ENCODE assay signal across 8 cellular contexts in the genomic region with DNA sequence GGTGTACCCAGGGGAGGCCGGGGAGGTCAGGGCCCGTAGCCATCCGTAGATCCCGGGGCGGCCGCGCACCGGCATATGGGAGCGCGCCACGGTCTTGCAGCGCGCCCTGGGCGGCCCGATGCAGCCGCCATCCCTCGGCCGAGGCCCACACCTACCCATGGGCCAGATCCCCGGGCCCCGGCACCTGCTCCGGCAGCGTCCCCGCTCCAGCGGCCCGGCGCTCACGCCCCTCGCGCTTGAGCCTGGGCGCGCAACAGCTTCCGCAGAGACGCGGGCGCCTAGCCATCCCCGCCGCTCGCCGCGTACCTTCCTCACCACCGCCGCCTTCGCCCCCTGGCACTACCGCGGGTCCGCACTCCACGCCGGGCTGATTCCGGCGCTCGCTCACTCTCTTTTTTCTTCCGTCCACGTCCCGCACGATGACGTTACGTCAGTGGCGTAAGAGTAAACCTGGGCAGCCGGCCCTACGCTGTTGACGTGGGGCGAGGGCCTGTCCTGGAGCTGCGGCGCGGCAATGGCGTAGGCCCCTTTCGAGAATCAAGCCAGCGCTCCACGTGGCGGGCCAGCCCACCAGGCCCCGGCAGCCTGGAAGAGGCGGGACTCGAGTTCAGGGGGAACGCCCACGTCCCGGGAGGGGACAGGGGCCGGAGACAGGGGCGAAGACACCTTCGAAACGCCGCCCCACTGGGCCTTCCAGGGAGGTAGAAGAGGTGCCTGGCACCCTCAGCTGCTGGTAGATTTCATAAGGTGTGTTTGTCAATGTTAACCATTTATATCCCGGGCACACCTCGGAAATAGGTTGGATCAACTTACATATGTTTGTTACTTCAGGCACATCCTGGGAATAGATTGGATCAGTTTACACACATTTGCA. TPM values are rescaled to one million over a fixed set of nuclear protein-coding genes. Genes with fewer than 3 reads are reported as not detected.
A peak's percentile ranks its signal among the peaks of the same experiment; 100 is the strongest.
DNase-seq lines count a peak whose midpoint lies in the region.

A gene (minus strand): TSS at position 421 of the 874 bp plus-strand sequence. CDS start 3,334 bp downstream, outside the sequence.

- intact Hi-C loops in activated naive CD4-positive, alpha-beta T cell treated with anti-CD3 and anti-CD28 coated beads for 36 hours (cut with micrococcal nuclease), result loop anchor here (1.0 kb wide), 2 partner anchors 38 to 95 kb away; a partner anchor contains a TSS

- CTCF ChIA-PET in activated naive CD4-positive, alpha-beta T cell treated with anti-CD3 and anti-CD28 coated beads for 36 hours (lab: Charles Lee), result interaction anchor here (2.4 kb wide), 1 partner anchor 37 kb away, joined by 8 read pairs; a partner anchor contains a TSS

- peaks cover 2% of the 10 kb centered on the region; the same call in 1 of the 2 replicates for H3K9me3 ChIP-seq in HAP-1
- peaks cover 6% of the 10 kb centered on the region; the same call in 1 of the 2 replicates for H3K9me3 ChIP-seq in MG63
- no peaks in the 10 kb centered on the region for H3K9me3 ChIP-seq in SK-N-MC (ENCODE audit: low read depth, low read length)

- H3K27ac ChIP-seq in SK-N-MC, result no peak within 1 kb of the TSS

- H3K27me3 ChIP-seq in HAP-1 (ENCODE audit: low read depth) (no peaks in the 10 kb centered on the region), MG63 (no peaks in the 10 kb centered on the region)

- H3K9me3 Mint-ChIP-seq in activated naive CD4-positive, alpha-beta T cell treated with anti-CD3 and anti-CD28 coated beads for 36 hours, result peaks cover 11% of the 10 kb centered on the region

- 0 out of 2 replicates have a peak, but pooled peaks cover 3% of the 10 kb centered on the region for H3K4me1 ChIP-seq in HAP-1

- in situ Hi-C loops in HAP-1 (cut with MboI; ENCODE audit: low sequenced_read_pairs), result no loop called here

- H3K4me1 Mint-ChIP-seq in activated naive CD4-positive, alpha-beta T cell treated with anti-CD3 and anti-CD28 coated beads for 36 hours (ENCODE audit: low read depth), result peaks cover 31% of the 10 kb centered on the region

- H3K27ac Mint-ChIP-seq in activated naive CD4-positive, alpha-beta T cell treated with anti-CD3 and anti-CD28 coated beads for 36 hours, result peak within 1 kb of the TSS; percentile 88

- peaks cover 30% of the 10 kb centered on the region for H3K36me3 Mint-ChIP-seq in activated naive CD4-positive, alpha-beta T cell treated with anti-CD3 and anti-CD28 coated beads for 36 hours (ENCODE audit: low read depth)

- H3K27me3 Mint-ChIP-seq in activated naive CD4-positive, alpha-beta T cell treated with anti-CD3 and anti-CD28 coated beads for 36 hours (ENCODE audit: low read depth), result no peaks in the 10 kb centered on the region

- H3K36me3 ChIP-seq in HAP-1 (replicated peaks) (peaks cover 29% of the 10 kb centered on the region), MG63 (peaks cover 23% of the 10 kb centered on the region), SK-N-MC (ENCODE audit: insufficient read depth, low read length) (peaks cover 18% of the 10 kb centered on the region)

- H3K4me3 ChIP-seq in HAP-1 (peak within 1 kb of the TSS; percentile 74), MG63 (peak within 1 kb of the TSS; percentile 92), SK-N-MC (peak within 1 kb of the TSS; percentile 82)

- DNase-seq in GM03348 (ENCODE audit: low spot score), result peak; percentile 98
- peak; percentile 83 to 94 for DNase-seq in HAP-1 (ENCODE audit: low spot score in 2 of 2)
- DNase-seq in MG63, result peak; percentile 93
- DNase-seq in SK-N-MC (ENCODE audit: low read depth, low spot score), result peak; percentile 14
- peak; percentile 85 for DNase-seq in activated naive CD4-positive, alpha-beta T cell treated with anti-CD3 and anti-CD28 coated beads for 36 hours
- peak; percentile 90 for DNase-seq in germinal center (ENCODE audit: low spot score)
- DNase-seq in nucleus accumbens (lab: John Stamatoyannopoulos, UW), result peak; percentile 28 to 93 (median 80)
- DNase-seq in superior temporal gyrus (ENCODE audit: extremely low spot score), result peak; percentile 83

- peak within 1 kb of the TSS; percentile 73 for H3K9ac ChIP-seq in SK-N-MC (ENCODE audit: insufficient read length)

- peak within 1 kb of the TSS; percentile 99 for H3K4me3 Mint-ChIP-seq in activated naive CD4-positive, alpha-beta T cell treated with anti-CD3 and anti-CD28 coated beads for 36 hours

RNA-seq across cellular contexts. Expression of the gene that starts here (rescaled TPM):
- total RNA-seq in MG63 (2014; rRNA removed; shearing (Covaris generic); ENCODE audit: low replicate concordance), result 149 and 204 TPM in 2 replicates
- 10 to 100 TPM; 82.1 to 91.7 TPM for total RNA-seq in activated naive CD4-positive, alpha-beta T cell treated with anti-CD3 and anti-CD28 coated beads for 36 hours

Comparison
In these comparisons a context has a peak if more than half of its experiments do, and no peak if none do; other contexts are left out.
1. DNase-seq: peak in every context shown above with its lines; median percentile 98 in GM03348; 93 in MG63; 90 in germinal center; 88 in HAP-1; 85 in activated naive CD4-positive, alpha-beta T cell treated with anti-CD3 and anti-CD28 coated beads for 36 hours; 83 in superior temporal gyrus; 80 in nucleus accumbens; 14 in SK-N-MC.